Comparison of ENCODE assay signal across 14 cellular contexts in genomic region chr5:142617416-142617815, GRCh38.
DNase-seq lines count a peak whose midpoint lies in the region; ATAC-seq and TF ChIP-seq lines count a peak whose summit lies in the region.
"Had no signal": no experiment of that assay in that cellular context is flagged by ENCODE, and none has a peak within 500 bp of the region (broad histone marks: within the 10 kb centered on the region; RNA-seq: fewer than 3 reads in every experiment).

No MANE protein-coding gene starts in this region.

- H3K9me3 Mint-ChIP-seq in GM23338, result peaks cover 3% of the 10 kb centered on the region; the same call in 2 of the 3 replicates
- no peaks in the 10 kb centered on the region for H3K9me3 Mint-ChIP-seq in activated naive CD8-positive, alpha-beta T cell treated with anti-CD3 and anti-CD28 coated beads for 36 hours
- H3K9me3 Mint-ChIP-seq in stimulated activated effector memory CD8-positive, alpha-beta T cell treated with anti-CD3 and anti-CD28 coated beads, Interleukin-12 subunit alpha, Interleukin-12 subunit beta, amount 100 ng/mL, for 72 hours, result no peaks in the 10 kb centered on the region

- H2AFZ ChIP-seq in GM23338, result peak overlapping the region; percentile 69; the same call in 1 of the 2 replicates
- H2AFZ ChIP-seq: neural progenitor cell had no signal

- H3K27ac Mint-ChIP-seq in GM23338, result no peak overlapping the region
- H3K27ac Mint-ChIP-seq in activated naive CD8-positive, alpha-beta T cell treated with anti-CD3 and anti-CD28 coated beads for 36 hours, result no peak overlapping the region
- no peak overlapping the region for H3K27ac Mint-ChIP-seq in stimulated activated effector memory CD8-positive, alpha-beta T cell treated with anti-CD3 and anti-CD28 coated beads, Interleukin-12 subunit alpha, Interleukin-12 subunit beta, amount 100 ng/mL, for 72 hours
- H3K27ac Mint-ChIP-seq: neural progenitor cell had no signal

- no peak overlapping the region for H3K4me3 ChIP-seq in GM23338
- H3K4me3 ChIP-seq: BLaER1, HAP-1, neural progenitor cell, SJCRH30 had no signal

- TF ChIP-seq CTCF in GM23338 (conservative IDR thresholded peaks at IDR 0.05; ENCODE audit: low read depth in 2 of 2), result no peak

- in situ Hi-C loops in KBM-7 (cut with MboI; ENCODE audit: low pct_unique_long_range_greater_than_20kb, low sequenced_read_pairs), result no loop called here

- peaks cover 2% of the 10 kb centered on the region; the same call in 1 of the 3 replicates for H3K4me1 Mint-ChIP-seq in GM23338
- peaks cover 12% of the 10 kb centered on the region for H3K4me1 Mint-ChIP-seq in activated naive CD8-positive, alpha-beta T cell treated with anti-CD3 and anti-CD28 coated beads for 36 hours
- peaks cover 12% of the 10 kb centered on the region for H3K4me1 Mint-ChIP-seq in stimulated activated effector memory CD8-positive, alpha-beta T cell treated with anti-CD3 and anti-CD28 coated beads, Interleukin-12 subunit alpha, Interleukin-12 subunit beta, amount 100 ng/mL, for 72 hours
- H3K4me1 Mint-ChIP-seq: neural progenitor cell had no signal

- H3K36me3 Mint-ChIP-seq in GM23338 (ENCODE audit: low read depth), result no peaks in the 10 kb centered on the region; the same call in 2 of the 3 replicates
- no peaks in the 10 kb centered on the region for H3K36me3 Mint-ChIP-seq in activated naive CD8-positive, alpha-beta T cell treated with anti-CD3 and anti-CD28 coated beads for 36 hours
- H3K36me3 Mint-ChIP-seq in stimulated activated effector memory CD8-positive, alpha-beta T cell treated with anti-CD3 and anti-CD28 coated beads, Interleukin-12 subunit alpha, Interleukin-12 subunit beta, amount 100 ng/mL, for 72 hours, result no peaks in the 10 kb centered on the region
- H3K36me3 Mint-ChIP-seq: neural progenitor cell had no signal

- no peak overlapping the region for H3K4me2 ChIP-seq in GM23338
- H3K4me2 ChIP-seq: BLaER1, neural progenitor cell had no signal

- H3K4me3 Mint-ChIP-seq in GM23338, result no peak overlapping the region
- H3K4me3 Mint-ChIP-seq in activated naive CD8-positive, alpha-beta T cell treated with anti-CD3 and anti-CD28 coated beads for 36 hours, result no peak overlapping the region
- peak overlapping the region; percentile 3 for H3K4me3 Mint-ChIP-seq in stimulated activated effector memory CD8-positive, alpha-beta T cell treated with anti-CD3 and anti-CD28 coated beads, Interleukin-12 subunit alpha, Interleukin-12 subunit beta, amount 100 ng/mL, for 72 hours
- H3K4me3 Mint-ChIP-seq: neural progenitor cell had no signal

- H3K27me3 ChIP-seq in GM23338 (ENCODE audit: insufficient read depth), result no peaks in the 10 kb centered on the region
- H3K27me3 ChIP-seq: BLaER1, neural progenitor cell, SJCRH30 had no signal

- H4K20me1 ChIP-seq in GM23338 (replicated peaks; ENCODE audit: insufficient read depth), result no peaks in the 10 kb centered on the region
- H4K20me1 ChIP-seq: BLaER1 had no signal

- no peak for ATAC-seq in GM23338
- ATAC-seq in stimulated activated effector memory CD8-positive, alpha-beta T cell treated with anti-CD3 and anti-CD28 coated beads, Interleukin-12 subunit alpha, Interleukin-12 subunit beta, amount 100 ng/mL, for 72 hours, result peak; percentile 90

- no peaks in the 10 kb centered on the region for H3F3A ChIP-seq in GM23338 (replicated peaks; ENCODE audit: low read depth)

- H3K79me2 ChIP-seq in GM23338 (replicated peaks; ENCODE audit: insufficient read depth), result no peaks in the 10 kb centered on the region

- no peaks in the 10 kb centered on the region for H3K27me3 Mint-ChIP-seq in GM23338 (ENCODE audit: insufficient read depth, low read depth, poor library complexity)
- peaks cover 8% of the 10 kb centered on the region for H3K27me3 Mint-ChIP-seq in activated naive CD8-positive, alpha-beta T cell treated with anti-CD3 and anti-CD28 coated beads for 36 hours

- DNase-seq in stimulated activated CD4-positive, alpha-beta T cell treated with anti-CD3 and anti-CD28 coated beads, Interleukin-12 subunit alpha, Interleukin-12 subunit beta, amount 100 ng/mL, for 48 hours (ENCODE audit: low read depth in 2 of 3, low spot score in 1 of 3), result peak in 2 of 3 donors; percentile 5 to 12
- no peak for DNase-seq in stimulated activated CD4-positive, alpha-beta T cell treated with anti-CD3 and anti-CD28 coated beads, Interleukin-12 subunit alpha, Interleukin-12 subunit beta, amount 100 ng/mL, for 4 hours
- no peak for DNase-seq in GM23338 (ENCODE audit: low spot score)
- peak; percentile 12 for DNase-seq in activated naive CD8-positive, alpha-beta T cell treated with anti-CD3 and anti-CD28 coated beads for 36 hours
- peak in 1 of 2 donors; percentile 52 for DNase-seq in stimulated activated effector memory CD8-positive, alpha-beta T cell treated with anti-CD3 and anti-CD28 coated beads, Interleukin-12 subunit alpha, Interleukin-12 subunit beta, amount 100 ng/mL, for 72 hours (ENCODE audit: low spot score in 2 of 2)
- no peak for DNase-seq in KBM-7
- DNase-seq in epidermal melanocyte (ENCODE audit: insufficient read length, low spot score), result no peak
- no peak for DNase-seq in NCI-H446 (lab: John Stamatoyannopoulos, UW)
- DNase-seq: amygdala, NCI-H1417 treated with DMSO at 0.1 percent for 48 hours had no signal

- no peak overlapping the region for H3K27ac ChIP-seq in GM23338 (ENCODE audit: low read depth)
- H3K27ac ChIP-seq: BLaER1, neural progenitor cell, SJCRH30 had no signal

- no peaks in the 10 kb centered on the region for H3K9me2 ChIP-seq in GM23338 (ENCODE audit: insufficient read depth)

- no peaks in the 10 kb centered on the region for H3K4me1 ChIP-seq in GM23338 (ENCODE audit: insufficient read depth)
- H3K4me1 ChIP-seq: HAP-1, neural progenitor cell, SJCRH30 had no signal

- no peaks in the 10 kb centered on the region for H3K36me3 ChIP-seq in GM23338 (ENCODE audit: insufficient read depth)
- H3K36me3 ChIP-seq: BLaER1, HAP-1, neural progenitor cell, SJCRH30 had no signal

TF ChIP-seq in GM23338, 12 proteins besides CTCF, POLR2A, EP300 and RAD21 (continues in another document):
- TF ChIP-seq NANOG (IDR thresholded peaks at IDR 0.05; ENCODE audit: borderline replicate concordance), result no peak
- no peak for TF ChIP-seq CREB1 (CRISPR knock-in tag; IDR thresholded peaks at IDR 0.05; ENCODE audit: low read depth)
- no peak for TF ChIP-seq ZNF331 (CRISPR knock-in tag; IDR thresholded peaks at IDR 0.05; ENCODE audit: low read depth)
- TF ChIP-seq, protein P1, sequence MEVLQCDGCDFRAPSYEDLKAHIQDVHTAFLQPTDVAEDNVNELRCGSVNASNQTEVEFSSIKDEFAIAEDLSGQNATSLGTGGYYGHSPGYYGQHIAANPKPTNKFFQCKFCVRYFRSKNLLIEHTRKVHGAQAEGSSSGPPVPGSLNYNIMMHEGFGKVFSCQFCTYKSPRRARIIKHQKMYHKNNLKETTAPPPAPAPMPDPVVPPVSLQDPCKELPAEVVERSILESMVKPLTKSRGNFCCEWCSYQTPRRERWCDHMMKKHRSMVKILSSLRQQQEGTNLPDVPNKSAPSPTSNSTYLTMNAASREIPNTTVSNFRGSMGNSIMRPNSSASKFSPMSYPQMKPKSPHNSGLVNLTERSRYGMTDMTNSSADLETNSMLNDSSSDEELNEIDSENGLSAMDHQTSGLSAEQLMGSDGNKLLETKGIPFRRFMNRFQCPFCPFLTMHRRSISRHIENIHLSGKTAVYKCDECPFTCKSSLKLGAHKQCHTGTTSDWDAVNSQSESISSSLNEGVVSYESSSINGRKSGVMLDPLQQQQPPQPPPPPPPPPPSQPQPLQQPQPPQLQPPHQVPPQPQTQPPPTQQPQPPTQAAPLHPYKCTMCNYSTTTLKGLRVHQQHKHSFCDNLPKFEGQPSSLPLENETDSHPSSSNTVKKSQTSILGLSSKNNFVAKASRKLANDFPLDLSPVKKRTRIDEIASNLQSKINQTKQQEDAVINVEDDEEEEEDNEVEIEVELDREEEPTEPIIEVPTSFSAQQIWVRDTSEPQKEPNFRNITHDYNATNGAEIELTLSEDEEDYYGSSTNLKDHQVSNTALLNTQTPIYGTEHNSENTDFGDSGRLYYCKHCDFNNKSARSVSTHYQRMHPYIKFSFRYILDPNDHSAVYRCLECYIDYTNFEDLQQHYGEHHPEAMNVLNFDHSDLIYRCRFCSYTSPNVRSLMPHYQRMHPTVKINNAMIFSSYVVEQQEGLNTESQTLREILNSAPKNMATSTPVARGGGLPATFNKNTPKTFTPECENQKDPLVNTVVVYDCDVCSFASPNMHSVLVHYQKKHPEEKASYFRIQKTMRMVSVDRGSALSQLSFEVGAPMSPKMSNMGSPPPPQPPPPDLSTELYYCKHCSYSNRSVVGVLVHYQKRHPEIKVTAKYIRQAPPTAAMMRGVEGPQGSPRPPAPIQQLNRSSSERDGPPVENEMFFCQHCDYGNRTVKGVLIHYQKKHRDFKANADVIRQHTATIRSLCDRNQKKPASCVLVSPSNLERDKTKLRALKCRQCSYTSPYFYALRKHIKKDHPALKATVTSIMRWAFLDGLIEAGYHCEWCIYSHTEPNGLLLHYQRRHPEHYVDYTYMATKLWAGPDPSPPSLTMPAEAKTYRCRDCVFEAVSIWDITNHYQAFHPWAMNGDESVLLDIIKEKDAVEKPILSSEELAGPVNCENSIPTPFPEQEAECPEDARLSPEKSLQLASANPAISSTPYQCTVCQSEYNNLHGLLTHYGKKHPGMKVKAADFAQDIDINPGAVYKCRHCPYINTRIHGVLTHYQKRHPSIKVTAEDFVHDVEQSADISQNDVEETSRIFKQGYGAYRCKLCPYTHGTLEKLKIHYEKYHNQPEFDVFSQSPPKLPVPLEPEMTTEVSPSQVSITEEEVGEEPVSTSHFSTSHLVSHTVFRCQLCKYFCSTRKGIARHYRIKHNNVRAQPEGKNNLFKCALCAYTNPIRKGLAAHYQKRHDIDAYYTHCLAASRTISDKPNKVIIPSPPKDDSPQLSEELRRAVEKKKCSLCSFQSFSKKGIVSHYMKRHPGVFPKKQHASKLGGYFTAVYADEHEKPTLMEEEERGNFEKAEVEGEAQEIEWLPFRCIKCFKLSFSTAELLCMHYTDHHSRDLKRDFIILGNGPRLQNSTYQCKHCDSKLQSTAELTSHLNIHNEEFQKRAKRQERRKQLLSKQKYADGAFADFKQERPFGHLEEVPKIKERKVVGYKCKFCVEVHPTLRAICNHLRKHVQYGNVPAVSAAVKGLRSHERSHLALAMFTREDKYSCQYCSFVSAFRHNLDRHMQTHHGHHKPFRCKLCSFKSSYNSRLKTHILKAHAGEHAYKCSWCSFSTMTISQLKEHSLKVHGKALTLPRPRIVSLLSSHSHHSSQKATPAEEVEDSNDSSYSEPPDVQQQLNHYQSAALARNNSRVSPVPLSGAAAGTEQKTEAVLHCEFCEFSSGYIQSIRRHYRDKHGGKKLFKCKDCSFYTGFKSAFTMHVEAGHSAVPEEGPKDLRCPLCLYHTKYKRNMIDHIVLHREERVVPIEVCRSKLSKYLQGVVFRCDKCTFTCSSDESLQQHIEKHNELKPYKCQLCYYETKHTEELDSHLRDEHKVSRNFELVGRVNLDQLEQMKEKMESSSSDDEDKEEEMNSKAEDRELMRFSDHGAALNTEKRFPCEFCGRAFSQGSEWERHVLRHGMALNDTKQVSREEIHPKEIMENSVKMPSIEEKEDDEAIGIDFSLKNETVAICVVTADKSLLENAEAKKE (CRISPR knock-in tag; IDR thresholded peaks at IDR 0.05), result no peak
- no peak for TF ChIP-seq EZH2 (IDR thresholded peaks at IDR 0.05; ENCODE audit: low read depth, unreplicated experiment)
- TF ChIP-seq POLR2AphosphoS5 (IDR thresholded peaks at IDR 0.05; ENCODE audit: low read depth), result no peak

Comparison
In these comparisons a context has a peak if more than half of its experiments do, and no peak if none do; other contexts are left out.
1. DNase-seq: peak in stimulated activated CD4-positive, alpha-beta T cell treated with anti-CD3 and anti-CD28 coated beads, Interleukin-12 subunit alpha, Interleukin-12 subunit beta, amount 100 ng/mL, for 48 hours (2 of 3) and activated naive CD8-positive, alpha-beta T cell treated with anti-CD3 and anti-CD28 coated beads for 36 hours (single experiment); none in stimulated activated CD4-positive, alpha-beta T cell treated with anti-CD3 and anti-CD28 coated beads, Interleukin-12 subunit alpha, Interleukin-12 subunit beta, amount 100 ng/mL, for 4 hours (single experiment), GM23338 (single experiment), KBM-7 (single experiment), epidermal melanocyte (single experiment) and NCI-H446 (0 of 2).